ENCODE assay signal across 8 cellular contexts in the genomic region with DNA sequence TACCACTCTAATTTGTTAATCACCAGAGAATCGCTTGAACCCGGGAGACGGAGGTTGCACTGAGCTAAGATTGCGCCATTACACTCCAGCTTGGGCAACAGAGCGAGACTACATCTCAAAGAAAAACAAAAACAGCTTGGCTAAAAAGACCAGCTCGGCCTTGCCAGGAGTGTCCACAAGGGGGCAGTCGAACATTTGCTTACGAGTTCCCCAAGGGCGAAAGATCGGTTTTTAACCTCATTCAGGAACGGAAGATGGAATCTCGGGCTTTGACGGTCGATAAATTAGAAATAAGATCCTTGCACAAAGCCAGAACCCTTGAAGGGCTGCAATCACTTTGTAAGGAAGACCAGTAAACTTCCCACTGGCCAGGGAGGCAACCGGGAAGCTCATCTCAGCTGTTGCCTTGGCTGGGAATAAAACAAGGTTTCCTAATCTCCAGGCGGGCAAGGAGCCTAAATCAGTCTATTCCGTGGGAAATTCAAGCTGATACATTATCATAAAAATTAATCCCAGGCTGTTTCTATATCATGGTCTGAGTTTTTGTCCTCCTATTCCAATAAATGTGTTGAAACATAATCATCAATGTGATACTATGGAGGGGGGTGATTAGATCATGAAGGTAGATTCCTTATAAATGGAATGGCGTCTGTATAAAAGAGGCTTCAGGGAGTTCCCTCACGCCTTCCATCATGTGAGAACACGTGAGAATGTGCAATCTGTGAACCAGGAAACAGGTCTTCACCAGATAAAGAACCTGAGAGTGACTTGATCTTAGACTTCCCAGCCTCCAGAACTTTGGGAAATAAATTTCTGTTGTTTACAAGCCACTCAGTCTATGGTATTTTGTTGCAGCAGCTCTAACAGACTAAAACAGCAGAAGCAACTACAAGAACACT. TPM values are rescaled to one million over a fixed set of nuclear protein-coding genes. Genes with fewer than 3 reads are reported as not detected.
A peak's percentile ranks its signal among the peaks of the same experiment; 100 is the strongest.
DNase-seq lines count a peak whose midpoint lies in the region; ATAC-seq and TF ChIP-seq lines count a peak whose summit lies in the region.

No MANE protein-coding gene starts in this region.

- H3K36me3 Mint-ChIP-seq in T-helper 17 cell (ENCODE audit: low read depth), result no peaks in the 10 kb centered on the region

- intact Hi-C loops in right cardiac atrium (cut with DNase I), result loop anchor here in 3 of 4 donors (5.0 to 10.0 kb wide), 2 partner anchors 72 to 74 kb away; partner anchors contain the start of gene CD248 (in 1 of the 3)
- intact Hi-C loops in aorta (cut with DNase I), result no loop called here

- peak; percentile 93 for TF ChIP-seq CTCF in GM10248 (IDR thresholded peaks at IDR 0.05; ENCODE audit: control extremely low read depth, extremely low read depth, low read depth, missing control alignments)

- H3K4me1 ChIP-seq in right cardiac atrium (ENCODE audit: control insufficient read depth, insufficient read depth, low read length) (no peaks in the 10 kb centered on the region), aorta (ENCODE audit: control insufficient read depth in 1 of 2, insufficient read depth in 2 of 2, low read length in 2 of 2) (no peaks in the 10 kb centered on the region)

- H3K36me3 ChIP-seq in aorta (ENCODE audit: control insufficient read depth in 1 of 2, insufficient read depth in 2 of 2, low read length in 1 of 2), result no peaks in the 10 kb centered on the region

- peak overlapping the region; percentile 43 for H3K4me3 Mint-ChIP-seq in T-helper 17 cell

- POLR2A ChIA-PET in GM10248 (lab: Yijun Ruan, JAX), result interaction anchor here (0.6 kb wide), 1 partner anchor 433 kb away, joined by 5 read pairs; no protein-coding TSS in a partner anchor

- no peaks in the 10 kb centered on the region for H3K27me3 Mint-ChIP-seq in T-helper 17 cell

- H3K27me3 ChIP-seq in right cardiac atrium (ENCODE audit: control insufficient read depth, insufficient read depth), result no peaks in the 10 kb centered on the region
- H3K27me3 ChIP-seq in aorta (ENCODE audit: control insufficient read depth in 1 of 2, insufficient read depth in 2 of 2, low read length in 1 of 2), result no peaks in the 10 kb centered on the region

- H3K27ac ChIP-seq in angular gyrus (ENCODE audit: low read depth, low read length), result peak overlapping the region; percentile 48
- H3K27ac ChIP-seq in right cardiac atrium (ENCODE audit: low read length), result no peak overlapping the region
- H3K27ac ChIP-seq in aorta (ENCODE audit: low read depth in 1 of 2, low read length in 2 of 2), result no peak overlapping the region

- CTCF ChIA-PET in GM10248 (lab: Yijun Ruan, JAX), result interaction anchor here (0.6 to 3.8 kb wide), 50 partner anchors 9 to 658 kb away, joined by 3 to 47 read pairs (median 5); partner anchors contain the start of genes ACTN3, BRMS1, DPP3 and MRPL11

- no peaks in the 10 kb centered on the region for H3K9me3 ChIP-seq in T-helper 17 cell (ENCODE audit: control insufficient read depth, low read length, poor library complexity, severe bottlenecking)
- no peaks in the 10 kb centered on the region for H3K9me3 ChIP-seq in right cardiac atrium (ENCODE audit: control insufficient read depth, low read length)
- no peaks in the 10 kb centered on the region for H3K9me3 ChIP-seq in aorta (ENCODE audit: control insufficient read depth, low read length)

- H3K4me3 ChIP-seq in right cardiac atrium (ENCODE audit: low read length) (no peak overlapping the region), aorta (ENCODE audit: low read length in 2 of 2) (peak overlapping the region in 1 of 2 donors; percentile 36)

- peak; percentile 82 for ATAC-seq in T-helper 17 cell
- peak; percentile 68 to 72 for ATAC-seq in right cardiac atrium
- peak; percentile 78 for ATAC-seq in aorta (ENCODE audit: low FRiP score)
- ATAC-seq in GM21526 (IDR thresholded peaks at IDR 0.05; ENCODE audit: low FRiP score, unreplicated experiment), result no peak

- H3K4me1 Mint-ChIP-seq in T-helper 17 cell, result peaks cover 8% of the 10 kb centered on the region

- H3K27ac Mint-ChIP-seq in T-helper 17 cell, result no peak overlapping the region

- peak; percentile 69 for DNase-seq in GM10248 (ENCODE audit: extremely low spot score)
- peak; percentile 62 for DNase-seq in NCI-H146 treated with DMSO at 0.1 percent for 48 hours (lab: John Stamatoyannopoulos, UW; ENCODE audit: unreplicated experiment)
- DNase-seq in T-helper 17 cell, result peak; percentile 54 to 76 (median 55)
- DNase-seq in right cardiac atrium, result peak; percentile 86 to 94 (median 91)
- DNase-seq in renal cortical epithelial cell (ENCODE audit: low read depth), result peak; percentile 90
- DNase-seq in aorta, result peak; percentile 89 to 95

- whole genome bisulfite sequencing in right cardiac atrium, result 7% methylated on average over 20 of the region's 20 CpGs
- WGBS in aorta, 2 donors, result 7 to 8% methylated on average over 20 of the region's 20 CpGs

RNA-seq across cellular contexts. Expression of gene SLC29A2, which starts 14.9 kb away (rescaled TPM):
- total RNA-seq in T-helper 17 cell, result 1 to 10 TPM; 5.4 TPM
- 10 to 100 TPM; 18.7 to 33.2 (median 30.0) TPM for total RNA-seq in right cardiac atrium
- polyA plus RNA-seq in right cardiac atrium, result 24.3 TPM
- 1.4 and 5.3 TPM in 2 replicates for total RNA-seq in renal cortical epithelial cell
- total RNA-seq in aorta, result 1 to 10 TPM; 1.9 to 3.3 TPM
- polyA plus RNA-seq in aorta, result 1 to 10 TPM in 1 of 2 donors, under 1 TPM in 1; 0.38 to 3.9 TPM

RNA-seq across cellular contexts. Expression of gene NPAS4, which starts 34.4 kb away (rescaled TPM):
- not detected for total RNA-seq in T-helper 17 cell
- under 1 TPM; 0.09 to 0.84 (median 0.14) TPM for total RNA-seq in right cardiac atrium
- 0.84 TPM for polyA plus RNA-seq in right cardiac atrium
- total RNA-seq in renal cortical epithelial cell, result not detected in 2 replicates
- total RNA-seq in aorta, result 1 to 10 TPM in 1 of 2 donors, under 1 TPM in 1; 0.54 to 7.0 TPM
- polyA plus RNA-seq in aorta, result 1 to 10 TPM in 1 of 2 donors, not detected in 1; 2.5 TPM

RNA-seq across cellular contexts. Expression of gene B4GAT1, which starts 39.0 kb away (rescaled TPM):
- total RNA-seq in T-helper 17 cell, result 1 to 10 TPM; 2.4 to 2.8 TPM
- 10 to 100 TPM; 43.9 to 67.1 (median 57.0) TPM for total RNA-seq in right cardiac atrium
- 60.2 TPM for polyA plus RNA-seq in right cardiac atrium
- 20.7 and 32.2 TPM in 2 replicates for total RNA-seq in renal cortical epithelial cell
- 10 to 100 TPM; 11.8 to 18.8 TPM for total RNA-seq in aorta
- 10 to 100 TPM in 1 of 2 donors, 1 to 10 TPM in 1; 7.0 to 18.3 TPM for polyA plus RNA-seq in aorta

RNA-seq across cellular contexts. Expression of gene BRMS1, which starts 41.5 kb away (rescaled TPM):
- total RNA-seq in T-helper 17 cell (10 to 100 TPM; 44.3 to 53.9 TPM), right cardiac atrium (10 to 100 TPM; 12.7 to 19.8 (median 15.0) TPM), renal cortical epithelial cell (50.1 and 74.1 TPM in 2 replicates), aorta (10 to 100 TPM; 21.5 to 22.4 TPM)
- polyA plus RNA-seq in right cardiac atrium (26.0 TPM), aorta (10 to 100 TPM; 24.4 to 55.2 TPM)

RNA-seq across cellular contexts. Expression of gene RIN1, which starts 50.2 kb away (rescaled TPM):
- total RNA-seq in T-helper 17 cell, result 1 to 10 TPM; 1.9 to 3.4 TPM
- total RNA-seq in right cardiac atrium, result 1 to 10 TPM; 2.0 to 3.8 (median 2.2) TPM
- 1.6 TPM for polyA plus RNA-seq in right cardiac atrium
- 5.9 and 7.4 TPM in 2 replicates for total RNA-seq in renal cortical epithelial cell
- total RNA-seq in aorta, result 1 to 10 TPM; 8.3 to 9.1 TPM
- 10 to 100 TPM in 1 of 2 donors, 1 to 10 TPM in 1; 1.8 to 13.3 TPM for polyA plus RNA-seq in aorta

Comparison
In these comparisons a context has a peak if more than half of its experiments do, and no peak if none do; other contexts are left out.
1. intact Hi-C loops: an anchor here in right cardiac atrium (5.0 to 10.0 kb wide); none called in aorta.